8 cellular contexts compared by ENCODE assay signal in genomic region chr19:18292810-18293641, GRCh38. TPM values are rescaled to one million over a fixed set of nuclear protein-coding genes. Genes with fewer than 3 reads are reported as not detected.
DNase-seq lines count a peak whose midpoint lies in the region; ATAC-seq and TF ChIP-seq lines count a peak whose summit lies in the region.

No MANE protein-coding gene starts in this region.

- no peaks in the 10 kb centered on the region for H3K27me3 ChIP-seq in NT2/D1 (ENCODE audit: insufficient read depth, insufficient read length)
- H3K27me3 ChIP-seq in right atrium auricular region: no peaks in the 10 kb centered on the region
- H3K27me3 ChIP-seq in parathyroid adenoma (ENCODE audit: control insufficient read depth, insufficient read depth, low read length): no peaks in the 10 kb centered on the region

- peak overlapping the region; percentile 95 for H3K4me2 ChIP-seq in parathyroid adenoma (ENCODE audit: low read length)

- peak overlapping the region; percentile 61 for H3K4me3 ChIP-seq in AG04449 (ENCODE audit: low read depth, low read length)
- H3K4me3 ChIP-seq in NT2/D1 (ENCODE audit: insufficient read length, low read depth): peak overlapping the region; percentile 81
- H3K4me3 ChIP-seq in right atrium auricular region: peak overlapping the region; percentile 61 to 69
- H3K4me3 ChIP-seq in parathyroid adenoma (ENCODE audit: low read depth, low read length): peak overlapping the region; percentile 60

- H3K9ac ChIP-seq in NT2/D1 (ENCODE audit: insufficient read length, low read depth): peak overlapping the region; percentile 92
- H3K9ac ChIP-seq in parathyroid adenoma: no peak overlapping the region

- peak overlapping the region; percentile 98 for H2AFZ ChIP-seq in parathyroid adenoma

- H3K36me3 ChIP-seq in NT2/D1 (ENCODE audit: insufficient read depth, insufficient read length, low read length) (no peaks in the 10 kb centered on the region), right atrium auricular region (no peaks in the 10 kb centered on the region), parathyroid adenoma (ENCODE audit: control insufficient read depth, insufficient read depth, low read length) (no peaks in the 10 kb centered on the region)

- ATAC-seq in GM18520 (IDR thresholded peaks at IDR 0.05; ENCODE audit: unreplicated experiment): no peak

- H3K9me3 ChIP-seq in NT2/D1 (ENCODE audit: insufficient read depth, low read length) (no peaks in the 10 kb centered on the region), right atrium auricular region (no peaks in the 10 kb centered on the region), parathyroid adenoma (ENCODE audit: control insufficient read depth, low read length) (no peaks in the 10 kb centered on the region)

- DNase-seq in AG04449 (ENCODE audit: low read depth, low spot score) (no peak), GM13976 (ENCODE audit: low spot score) (peak; percentile 73), NT2/D1 (ENCODE audit: low read depth, low spot score) (peak; percentile 91), right atrium auricular region (ENCODE audit: low spot score) (peak; percentile 91), DMS79 treated with DMSO at 0.1 percent for 48 hours (lab: John Stamatoyannopoulos, UW) (no peak)

- in situ Hi-C loops in GM13976 (cut with MboI; ENCODE audit: low sequenced_read_pairs, unreplicated experiment): no loop called here

- CTCF ChIA-PET in AG04449 (lab: Yijun Ruan, JAX): interaction anchor here (1.0 to 2.8 kb wide), 9 partner anchors 9 to 129 kb away, joined by 3 to 27 read pairs (median 5); partner anchors contain the start of genes JUND and LSM4

- H3K79me2 ChIP-seq in parathyroid adenoma: no peaks in the 10 kb centered on the region

- no peak for TF ChIP-seq CTCF in AG04449 (IDR thresholded peaks at IDR 0.05; ENCODE audit: insufficient read depth, low read length, missing control alignments)
- no peak for TF ChIP-seq CTCF in GM13976 (IDR thresholded peaks at IDR 0.05; ENCODE audit: borderline replicate concordance, control extremely low read depth, extremely low read depth, insufficient read depth, missing control alignments)
- no peak for TF ChIP-seq CTCF in right atrium auricular region (IDR thresholded peaks at IDR 0.05)
- TF ChIP-seq CTCF in parathyroid adenoma (IDR thresholded peaks at IDR 0.05): no peak

- POLR2A ChIA-PET in AG04449 (lab: Yijun Ruan, JAX): interaction anchor here (0.7 to 5.4 kb wide), 9 partner anchors 8 to 35 kb away, joined by 3 to 113 read pairs (median 6); partner anchors contain the start of genes IQCN, JUND and LSM4

- H3K4me1 ChIP-seq in NT2/D1 (ENCODE audit: insufficient read depth, insufficient read length) (peaks cover 26% of the 10 kb centered on the region), right atrium auricular region (peaks cover 0 to 33% of the 10 kb centered on the region in 2 donors), parathyroid adenoma (peaks cover 25% of the 10 kb centered on the region)

- H3K27ac ChIP-seq in angular gyrus (ENCODE audit: low read depth, low read length): peak overlapping the region; percentile 95
- peak overlapping the region; percentile 99 to 100 for H3K27ac ChIP-seq in right atrium auricular region
- peak overlapping the region; percentile 88 for H3K27ac ChIP-seq in parathyroid adenoma

RNA-seq across cellular contexts. Expression of gene JUND, which starts 11.6 kb away (rescaled TPM):
- total RNA-seq in right atrium auricular region: 100 to 1,000 TPM; 240 to 420 TPM

RNA-seq across cellular contexts. Expression of gene IQCN, which starts 18.8 kb away (rescaled TPM):
- total RNA-seq in right atrium auricular region: 1 to 10 TPM in 1 of 2 donors, under 1 TPM in 1; 0.52 to 1.5 TPM

RNA-seq across cellular contexts. Expression of gene LSM4, which starts 29.9 kb away (rescaled TPM):
- 10 to 100 TPM; 68.5 to 97.3 TPM for total RNA-seq in right atrium auricular region

RNA-seq across cellular contexts. Expression of gene PGPEP1, which starts 47.4 kb away (rescaled TPM):
- 10 to 100 TPM; 16.4 to 20.6 TPM for total RNA-seq in right atrium auricular region

Comparison
In these comparisons a context has a peak if more than half of its experiments do, and no peak if none do; other contexts are left out.
1. DNase-seq: peak in GM13976 (single experiment), NT2/D1 (single experiment) and right atrium auricular region (single experiment); none in AG04449 (single experiment) and DMS79 treated with DMSO at 0.1 percent for 48 hours (single experiment).
2. Peak in every context shown above with its lines, with median percentiles within 50 percentile points of each other: H3K4me3 ChIP-seq and H3K27ac ChIP-seq.